Comparison of ENCODE assay signal across 8 cellular contexts in genomic region chr10:59240581-59241183, GRCh38.
A peak's percentile ranks its signal among the peaks of the same experiment; 100 is the strongest.
DNase-seq lines count a peak whose midpoint lies in the region; ATAC-seq and TF ChIP-seq lines count a peak whose summit lies in the region.
"Had no signal": no experiment of that assay in that cellular context is flagged by ENCODE, and none has a peak within 500 bp of the region (broad histone marks: within the 10 kb centered on the region; RNA-seq: fewer than 3 reads in every experiment).

No MANE protein-coding gene starts in this region.

- CTCF ChIA-PET in activated CD8-positive, alpha-beta T cell treated with anti-CD3 and anti-CD28 coated beads for 36 hours (lab: Charles Lee), result interaction anchor here (0.6 kb wide), 1 partner anchor 192 kb away, joined by 3 read pairs; no protein-coding TSS in a partner anchor

- ATAC-seq in activated CD8-positive, alpha-beta T cell treated with anti-CD3 and anti-CD28 coated beads for 36 hours, result no peak
- ATAC-seq in GM18909 (IDR thresholded peaks at IDR 0.05; ENCODE audit: poor library complexity, unreplicated experiment), result no peak

- intact Hi-C loops in activated CD8-positive, alpha-beta T cell treated with anti-CD3 and anti-CD28 coated beads for 36 hours (cut with micrococcal nuclease), result loop anchor here (5.0 to 10.0 kb wide), 2 partner anchors 344 to 382 kb away; no protein-coding TSS in a partner anchor

- H3K4me1 Mint-ChIP-seq in activated CD8-positive, alpha-beta T cell treated with anti-CD3 and anti-CD28 coated beads for 36 hours (ENCODE audit: low read depth), result no peaks in the 10 kb centered on the region
- no peaks in the 10 kb centered on the region for H3K4me1 Mint-ChIP-seq in type B pancreatic cell (ENCODE audit: unreplicated experiment)
- H3K4me1 Mint-ChIP-seq: activated B cell treated with CpG ODN at 0.5 μM for 24 hours had no signal

- no peaks in the 10 kb centered on the region for H3K36me3 Mint-ChIP-seq in activated CD8-positive, alpha-beta T cell treated with anti-CD3 and anti-CD28 coated beads for 36 hours (ENCODE audit: low read depth)
- peaks cover 39% of the 10 kb centered on the region for H3K36me3 Mint-ChIP-seq in type B pancreatic cell

- H3K27ac Mint-ChIP-seq in activated CD8-positive, alpha-beta T cell treated with anti-CD3 and anti-CD28 coated beads for 36 hours, result no peak overlapping the region
- H3K27ac Mint-ChIP-seq in type B pancreatic cell, result no peak overlapping the region
- H3K27ac Mint-ChIP-seq: activated B cell treated with CpG ODN at 0.5 μM for 24 hours had no signal

- H3K4me3 Mint-ChIP-seq in activated CD8-positive, alpha-beta T cell treated with anti-CD3 and anti-CD28 coated beads for 36 hours, result no peak overlapping the region
- H3K4me3 Mint-ChIP-seq in type B pancreatic cell, result no peak overlapping the region
- H3K4me3 Mint-ChIP-seq: activated B cell treated with CpG ODN at 0.5 μM for 24 hours had no signal

- peak; percentile 67 for TF ChIP-seq CTCF in activated CD8-positive, alpha-beta T cell treated with anti-CD3 and anti-CD28 coated beads for 36 hours (IDR thresholded peaks at IDR 0.05)
- peak; percentile 90 for TF ChIP-seq CTCF in type B pancreatic cell (conservative IDR thresholded peaks at IDR 0.05)

- POLR2A ChIA-PET in activated CD8-positive, alpha-beta T cell treated with anti-CD3 and anti-CD28 coated beads for 36 hours (lab: Charles Lee), result no interaction called here

- DNase-seq in G401 (ENCODE audit: low spot score), result peak; percentile 57
- DNase-seq in Kasumi-1 (lab: John Stamatoyannopoulos, UW), result peak; percentile 64 to 77
- DNase-seq in activated CD8-positive, alpha-beta T cell treated with anti-CD3 and anti-CD28 coated beads for 36 hours, result no peak
- peak; percentile 82 for DNase-seq in inferior parietal cortex (ENCODE audit: extremely low spot score)
- no peak for DNase-seq in type B pancreatic cell (ENCODE audit: extremely low spot score, unreplicated experiment)
- DNase-seq in NK-92 treated with Interleukin-12 subunit alpha and Interleukin-12 subunit beta, amount 100 ng/mL, for 24 hours (lab: John Stamatoyannopoulos, UW), result no peak
- DNase-seq: activated B cell treated with CpG ODN at 0.5 μM for 24 hours had no signal

- in situ Hi-C loops in G401 (cut with HindIII; ENCODE audit: low sequenced_read_pairs), result no loop called here

- peaks cover 2% of the 10 kb centered on the region for H3K27me3 Mint-ChIP-seq in activated CD8-positive, alpha-beta T cell treated with anti-CD3 and anti-CD28 coated beads for 36 hours
- no peaks in the 10 kb centered on the region for H3K27me3 Mint-ChIP-seq in type B pancreatic cell

- H3K9me3 Mint-ChIP-seq in activated CD8-positive, alpha-beta T cell treated with anti-CD3 and anti-CD28 coated beads for 36 hours, result no peaks in the 10 kb centered on the region
- H3K9me3 Mint-ChIP-seq in type B pancreatic cell, result no peaks in the 10 kb centered on the region

Comparison
In these comparisons a context has a peak if more than half of its experiments do, and no peak if none do; other contexts are left out.
1. DNase-seq: peak in G401 (single experiment), Kasumi-1 (2 of 2) and inferior parietal cortex (single experiment); none in activated CD8-positive, alpha-beta T cell treated with anti-CD3 and anti-CD28 coated beads for 36 hours (single experiment), type B pancreatic cell (single experiment) and NK-92 treated with Interleukin-12 subunit alpha and Interleukin-12 subunit beta, amount 100 ng/mL, for 24 hours (single experiment).